ENCODE assay signal across 16 cellular contexts in genomic region chr1:15219280-15220023, GRCh38. TPM values are rescaled to one million over a fixed set of nuclear protein-coding genes. Genes with fewer than 3 reads are reported as not detected.
DNase-seq lines count a peak whose midpoint lies in the region; ATAC-seq and TF ChIP-seq lines count a peak whose summit lies in the region.
"Had no signal": no experiment of that assay in that cellular context is flagged by ENCODE, and none has a peak within 500 bp of the region (broad histone marks: within the 10 kb centered on the region; RNA-seq: fewer than 3 reads in every experiment).

No MANE protein-coding gene starts in this region.

- peak overlapping the region; percentile 33; the same call in 1 of the 2 replicates for H3K27ac ChIP-seq in MM.1S (ENCODE audit: low read length)

- no peaks in the 10 kb centered on the region for H4K20me1 ChIP-seq in MM.1S (ENCODE audit: insufficient read depth, low read length)

- H3F3A ChIP-seq in MM.1S (ENCODE audit: insufficient read depth, low read length), result peaks cover 16% of the 10 kb centered on the region

- H3K9me2 ChIP-seq in MM.1S (replicated peaks; ENCODE audit: insufficient read depth, low read length), result no peaks in the 10 kb centered on the region

- no peak overlapping the region for H3K27ac Mint-ChIP-seq in activated naive CD8-positive, alpha-beta T cell treated with anti-CD3 and anti-CD28 coated beads, Interleukin-2, amount 50 U/mL, for 24 hours
- no peak overlapping the region for H3K27ac Mint-ChIP-seq in activated naive CD8-positive, alpha-beta T cell treated with anti-CD3 and anti-CD28 coated beads for 36 hours
- H3K27ac Mint-ChIP-seq in stimulated activated effector memory CD8-positive, alpha-beta T cell treated with anti-CD3 and anti-CD28 coated beads, Interleukin-12 subunit alpha, Interleukin-12 subunit beta, amount 100 ng/mL, for 72 hours, result peak overlapping the region; percentile 56

- TF ChIP-seq CTCF in MM.1S (IDR thresholded peaks at IDR 0.05; ENCODE audit: low read length), result no peak

- H3K9ac ChIP-seq in MM.1S (ENCODE audit: low read length), result no peak overlapping the region

- no peaks in the 10 kb centered on the region for H3K36me3 Mint-ChIP-seq in activated naive CD8-positive, alpha-beta T cell treated with anti-CD3 and anti-CD28 coated beads, Interleukin-2, amount 50 U/mL, for 24 hours (ENCODE audit: low read depth)
- H3K36me3 Mint-ChIP-seq in activated naive CD8-positive, alpha-beta T cell treated with anti-CD3 and anti-CD28 coated beads for 36 hours, result no peaks in the 10 kb centered on the region
- no peaks in the 10 kb centered on the region for H3K36me3 Mint-ChIP-seq in stimulated activated effector memory CD8-positive, alpha-beta T cell treated with anti-CD3 and anti-CD28 coated beads, Interleukin-12 subunit alpha, Interleukin-12 subunit beta, amount 100 ng/mL, for 72 hours
- H3K36me3 Mint-ChIP-seq: CD4-positive, alpha-beta memory T cell had no signal

- no peaks in the 10 kb centered on the region for H3K27me3 ChIP-seq in MM.1S (replicated peaks; ENCODE audit: insufficient read depth, low read length)

- no peak overlapping the region for H3K4me3 Mint-ChIP-seq in activated naive CD8-positive, alpha-beta T cell treated with anti-CD3 and anti-CD28 coated beads, Interleukin-2, amount 50 U/mL, for 24 hours
- no peak overlapping the region for H3K4me3 Mint-ChIP-seq in activated naive CD8-positive, alpha-beta T cell treated with anti-CD3 and anti-CD28 coated beads for 36 hours
- H3K4me3 Mint-ChIP-seq in stimulated activated effector memory CD8-positive, alpha-beta T cell treated with anti-CD3 and anti-CD28 coated beads, Interleukin-12 subunit alpha, Interleukin-12 subunit beta, amount 100 ng/mL, for 72 hours, result no peak overlapping the region
- H3K4me3 Mint-ChIP-seq: CD4-positive, alpha-beta memory T cell had no signal

- ATAC-seq in activated naive CD8-positive, alpha-beta T cell treated with anti-CD3 and anti-CD28 coated beads, Interleukin-2, amount 50 U/mL, for 24 hours, result peak; percentile 55
- peak; percentile 81 for ATAC-seq in stimulated activated effector memory CD8-positive, alpha-beta T cell treated with anti-CD3 and anti-CD28 coated beads, Interleukin-12 subunit alpha, Interleukin-12 subunit beta, amount 100 ng/mL, for 72 hours
- ATAC-seq in GM19023 (IDR thresholded peaks at IDR 0.05; ENCODE audit: unreplicated experiment), result no peak

- DNase-seq in activated naive CD8-positive, alpha-beta T cell treated with anti-CD3 and anti-CD28 coated beads, Interleukin-2, amount 50 U/mL, for 24 hours, result no peak
- no peak for DNase-seq in activated naive CD8-positive, alpha-beta T cell treated with anti-CD3 and anti-CD28 coated beads for 36 hours
- no peak for DNase-seq in MM.1S
- DNase-seq in epidermal melanocyte (ENCODE audit: insufficient read length, low spot score), result peak; percentile 3
- no peak for DNase-seq in stimulated activated effector memory CD8-positive, alpha-beta T cell treated with anti-CD3 and anti-CD28 coated beads, Interleukin-12 subunit alpha, Interleukin-12 subunit beta, amount 100 ng/mL, for 72 hours (ENCODE audit: low spot score in 2 of 2)
- DNase-seq in CD1c-positive myeloid dendritic cell (ENCODE audit: extremely low spot score), result no peak
- no peak for DNase-seq in SW480 (ENCODE audit: low spot score)
- DNase-seq: CD4-positive, alpha-beta memory T cell; H7; KG1; NCI-H1417; NCI-H187; NCI-H345; NCI-H524 treated with DMSO at 0.1 percent for 48 hours; Right ventricle myocardium superior had no signal

- H3K9me3 ChIP-seq in MM.1S (replicated peaks; ENCODE audit: insufficient read depth, low read length), result no peaks in the 10 kb centered on the region

- peaks cover 16% of the 10 kb centered on the region for H3K4me1 Mint-ChIP-seq in activated naive CD8-positive, alpha-beta T cell treated with anti-CD3 and anti-CD28 coated beads, Interleukin-2, amount 50 U/mL, for 24 hours
- H3K4me1 Mint-ChIP-seq in activated naive CD8-positive, alpha-beta T cell treated with anti-CD3 and anti-CD28 coated beads for 36 hours, result peaks cover 2% of the 10 kb centered on the region
- H3K4me1 Mint-ChIP-seq in stimulated activated effector memory CD8-positive, alpha-beta T cell treated with anti-CD3 and anti-CD28 coated beads, Interleukin-12 subunit alpha, Interleukin-12 subunit beta, amount 100 ng/mL, for 72 hours, result peaks cover 26% of the 10 kb centered on the region

- H3K36me3 ChIP-seq in MM.1S (replicated peaks; ENCODE audit: insufficient read depth, low read length), result no peaks in the 10 kb centered on the region

- H3K4me3 ChIP-seq in MM.1S (ENCODE audit: low read length), result peak overlapping the region; percentile 4; the same call in 1 of the 2 replicates

- H3K4me2 ChIP-seq in MM.1S (ENCODE audit: low read depth, low read length), result peak overlapping the region; percentile 52; the same call in 1 of the 2 replicates

- H3K79me2 ChIP-seq in MM.1S (ENCODE audit: low read length), result no peaks in the 10 kb centered on the region

- no peak overlapping the region for H2AFZ ChIP-seq in MM.1S (ENCODE audit: low read length)

- peaks cover 47% of the 10 kb centered on the region for H3K4me1 ChIP-seq in MM.1S (ENCODE audit: low read length)

- H3K9me3 Mint-ChIP-seq in activated naive CD8-positive, alpha-beta T cell treated with anti-CD3 and anti-CD28 coated beads, Interleukin-2, amount 50 U/mL, for 24 hours, result no peaks in the 10 kb centered on the region
- no peaks in the 10 kb centered on the region for H3K9me3 Mint-ChIP-seq in activated naive CD8-positive, alpha-beta T cell treated with anti-CD3 and anti-CD28 coated beads for 36 hours
- H3K9me3 Mint-ChIP-seq in stimulated activated effector memory CD8-positive, alpha-beta T cell treated with anti-CD3 and anti-CD28 coated beads, Interleukin-12 subunit alpha, Interleukin-12 subunit beta, amount 100 ng/mL, for 72 hours, result no peaks in the 10 kb centered on the region
- H3K9me3 Mint-ChIP-seq: CD4-positive, alpha-beta memory T cell had no signal

- peaks cover 16% of the 10 kb centered on the region for H3K27me3 Mint-ChIP-seq in activated naive CD8-positive, alpha-beta T cell treated with anti-CD3 and anti-CD28 coated beads, Interleukin-2, amount 50 U/mL, for 24 hours
- H3K27me3 Mint-ChIP-seq in activated naive CD8-positive, alpha-beta T cell treated with anti-CD3 and anti-CD28 coated beads for 36 hours, result peaks cover 35% of the 10 kb centered on the region

RNA-seq across cellular contexts. Expression of gene FHAD1, which starts 27.6 kb away (rescaled TPM):
- total RNA-seq in activated naive CD8-positive, alpha-beta T cell treated with anti-CD3 and anti-CD28 coated beads for 36 hours, result under 1 TPM; 0.49 to 0.70 TPM
- total RNA-seq: CD4-positive, alpha-beta memory T cell; Right ventricle myocardium superior had no signal
